ENCODE assay signal across 15 cellular contexts in genomic region chr13:77316430-77316829, GRCh38. TPM values are rescaled to one million over a fixed set of nuclear protein-coding genes. Genes with fewer than 3 reads are reported as not detected.
A peak's percentile ranks its signal among the peaks of the same experiment; 100 is the strongest.
DNase-seq lines count a peak whose midpoint lies in the region; ATAC-seq and FAIRE-seq lines count a peak whose summit lies in the region.
"Had no signal": no experiment of that assay in that cellular context is flagged by ENCODE, and none has a peak within 500 bp of the region (broad histone marks: within the 10 kb centered on the region; RNA-seq: fewer than 3 reads in every experiment).

No MANE protein-coding gene starts in this region.

- H3K27ac ChIP-seq in CD4-positive, alpha-beta memory T cell (ENCODE audit: low read depth, low read length), result no peak overlapping the region
- H3K27ac ChIP-seq in small intestine (ENCODE audit: low read depth in 1 of 2, low read length in 1 of 2), result peak overlapping the region in 1 of 2 donors; percentile 26

- H3K36me3 Mint-ChIP-seq in CD4-positive, alpha-beta memory T cell, result peaks cover 5 to 10% of the 10 kb centered on the region in 2 donors
- H3K36me3 Mint-ChIP-seq in T-helper 17 cell (ENCODE audit: low read depth), result no peaks in the 10 kb centered on the region
- no peaks in the 10 kb centered on the region for H3K36me3 Mint-ChIP-seq in effector memory CD8-positive, alpha-beta T cell (ENCODE audit: insufficient read depth)
- H3K36me3 Mint-ChIP-seq in naive thymus-derived CD8-positive, alpha-beta T cell, result peaks cover 0 to 4% (median 3%) of the 10 kb centered on the region in 3 donors

- FAIRE-seq in small intestine (lab: Jason Lieb, UNC), result no peak

- no peaks in the 10 kb centered on the region for H3K9me3 ChIP-seq in CD4-positive, alpha-beta memory T cell (ENCODE audit: control insufficient read depth in 1 of 2, low read length in 2 of 2)
- no peaks in the 10 kb centered on the region for H3K9me3 ChIP-seq in T-helper 17 cell (ENCODE audit: control insufficient read depth, low read length, poor library complexity, severe bottlenecking)
- no peaks in the 10 kb centered on the region for H3K9me3 ChIP-seq in small intestine (ENCODE audit: control insufficient read depth, low read depth)
- H3K9me3 ChIP-seq: tibial nerve had no signal

- H3K9me3 Mint-ChIP-seq in CD4-positive, alpha-beta memory T cell, result no peaks in the 10 kb centered on the region
- no peaks in the 10 kb centered on the region for H3K9me3 Mint-ChIP-seq in effector memory CD8-positive, alpha-beta T cell
- no peaks in the 10 kb centered on the region for H3K9me3 Mint-ChIP-seq in naive thymus-derived CD8-positive, alpha-beta T cell

- no peaks in the 10 kb centered on the region for H3K36me3 ChIP-seq in CD4-positive, alpha-beta memory T cell (ENCODE audit: insufficient read depth, low read length)
- H3K36me3 ChIP-seq in small intestine (ENCODE audit: control insufficient read depth in 2 of 2, insufficient read depth in 2 of 2, low read length in 2 of 2), result no peaks in the 10 kb centered on the region

- peak overlapping the region in 6 of 7 donors; percentile 35 to 79 (median 49) for H3K27ac Mint-ChIP-seq in CD4-positive, alpha-beta memory T cell
- peak overlapping the region; percentile 84 for H3K27ac Mint-ChIP-seq in T-helper 17 cell
- peak overlapping the region in 1 of 2 donors; percentile 68 for H3K27ac Mint-ChIP-seq in effector memory CD8-positive, alpha-beta T cell
- peak overlapping the region in 9 of 10 donors; percentile 18 to 79 (median 58) for H3K27ac Mint-ChIP-seq in naive thymus-derived CD8-positive, alpha-beta T cell

- no peak for DNase-seq in CD4-positive, alpha-beta memory T cell
- DNase-seq in T-helper 17 cell, result no peak
- DNase-seq in effector memory CD8-positive, alpha-beta T cell, result no peak
- no peak for DNase-seq in naive thymus-derived CD8-positive, alpha-beta T cell
- no peak for DNase-seq in NCI-H128 (lab: John Stamatoyannopoulos, UW; ENCODE audit: unreplicated experiment)
- DNase-seq in small intestine, result no peak
- DNase-seq in nucleus accumbens (lab: John Stamatoyannopoulos, UW), result no peak
- DNase-seq: activated CD4-positive, alpha-beta T cell treated with anti-CD3 and anti-CD28 coated beads, Interleukin-2, amount 50 U/mL, for 48 hours; amygdala; NCI-H2029; NCI-H524; T1000 had no signal

- peak; percentile 41 for ATAC-seq in T-helper 17 cell
- no peak for ATAC-seq in effector memory CD8-positive, alpha-beta T cell (replicated peaks)
- peak in 1 of 2 donors; percentile 41 for ATAC-seq in naive thymus-derived CD8-positive, alpha-beta T cell
- no peak for ATAC-seq in HG03521 (IDR thresholded peaks at IDR 0.05; ENCODE audit: unreplicated experiment)

- H3K27me3 ChIP-seq in CD4-positive, alpha-beta memory T cell (ENCODE audit: insufficient read depth, low read length), result no peaks in the 10 kb centered on the region
- H3K27me3 ChIP-seq in small intestine (ENCODE audit: control insufficient read depth in 2 of 2, insufficient read depth in 2 of 2, low read length in 2 of 2), result no peaks in the 10 kb centered on the region
- H3K27me3 ChIP-seq: tibial nerve had no signal

- CTCF ChIA-PET in CD4-positive, alpha-beta memory T cell (lab: Charles Lee; ENCODE audit: partially characterized antibody), result interaction anchor here (1.0 to 1.5 kb wide), 3 partner anchors 8 to 57 kb away, joined by 3 to 6 read pairs (median 4); no protein-coding TSS in a partner anchor

- H3K4me1 ChIP-seq in CD4-positive, alpha-beta memory T cell (ENCODE audit: insufficient read depth, low read length), result peaks cover 95% of the 10 kb centered on the region
- H3K4me1 ChIP-seq in small intestine (ENCODE audit: control insufficient read depth in 2 of 2, insufficient read depth in 1 of 2, low read depth in 1 of 2, low read length in 1 of 2), result peaks cover 0 to 8% of the 10 kb centered on the region in 2 donors

- POLR2A ChIA-PET in CD4-positive, alpha-beta memory T cell (lab: Charles Lee; ENCODE audit: partially characterized antibody), result interaction anchor here (1.3 kb wide), 1 partner anchor 14 kb away, joined by 4 read pairs; no protein-coding TSS in a partner anchor
- POLR2A ChIA-PET in naive thymus-derived CD8-positive, alpha-beta T cell (lab: Charles Lee), result interaction anchor here (0.9 kb wide), 1 partner anchor 10 kb away, joined by 4 read pairs; no protein-coding TSS in a partner anchor

- peak overlapping the region in 7 of 8 donors; percentile 43 to 69 (median 61) for H3K4me3 Mint-ChIP-seq in CD4-positive, alpha-beta memory T cell
- peak overlapping the region; percentile 39 for H3K4me3 Mint-ChIP-seq in T-helper 17 cell
- H3K4me3 Mint-ChIP-seq in effector memory CD8-positive, alpha-beta T cell, result peak overlapping the region; percentile 55 to 56
- peak overlapping the region in 8 of 10 donors; percentile 6 to 49 (median 32) for H3K4me3 Mint-ChIP-seq in naive thymus-derived CD8-positive, alpha-beta T cell

- intact Hi-C loops in CD4-positive, alpha-beta memory T cell (cut with micrococcal nuclease), result no loop called here

- H3K4me3 ChIP-seq in CD4-positive, alpha-beta memory T cell (ENCODE audit: low read length in 2 of 2), result no peak overlapping the region
- no peak overlapping the region for H3K4me3 ChIP-seq in small intestine (ENCODE audit: low read depth in 1 of 2, low read length in 2 of 2)
- H3K4me3 ChIP-seq: skin epidermis, tibial nerve had no signal

- H3K27me3 Mint-ChIP-seq in CD4-positive, alpha-beta memory T cell, result no peaks in the 10 kb centered on the region
- H3K27me3 Mint-ChIP-seq in T-helper 17 cell, result no peaks in the 10 kb centered on the region
- H3K27me3 Mint-ChIP-seq in effector memory CD8-positive, alpha-beta T cell, result no peaks in the 10 kb centered on the region
- H3K27me3 Mint-ChIP-seq in naive thymus-derived CD8-positive, alpha-beta T cell, result no peaks in the 10 kb centered on the region

- H3K4me1 Mint-ChIP-seq in CD4-positive, alpha-beta memory T cell, result peaks cover 67 to 95% (median 84%) of the 10 kb centered on the region in 4 donors
- peaks cover 72% of the 10 kb centered on the region for H3K4me1 Mint-ChIP-seq in T-helper 17 cell
- peaks cover 58 to 76% of the 10 kb centered on the region in 2 donors for H3K4me1 Mint-ChIP-seq in effector memory CD8-positive, alpha-beta T cell (ENCODE audit: low read depth in 2 of 2)
- peaks cover 36 to 93% (median 86%) of the 10 kb centered on the region in 4 donors for H3K4me1 Mint-ChIP-seq in naive thymus-derived CD8-positive, alpha-beta T cell

- 67 to 88% (median 69%) methylated on average over 4 of the region's 4 CpGs for WGBS in small intestine, 3 donors

RNA-seq across cellular contexts. Expression of gene MYCBP2, which starts 10.5 kb away (rescaled TPM):
- total RNA-seq in CD4-positive, alpha-beta memory T cell, result 100 to 1,000 TPM; 189 to 197 TPM
- polyA plus RNA-seq in CD4-positive, alpha-beta memory T cell, result 10 to 100 TPM; 13.3 to 48.3 TPM
- 100 to 1,000 TPM; 146 to 160 TPM for total RNA-seq in T-helper 17 cell
- total RNA-seq in naive thymus-derived CD8-positive, alpha-beta T cell, result 100 to 1,000 TPM; 167 to 174 TPM
- 10 to 100 TPM; 24.2 to 41.4 (median 40.5) TPM for polyA plus RNA-seq in naive thymus-derived CD8-positive, alpha-beta T cell
- 10 to 100 TPM; 11.2 to 24.6 (median 22.4) TPM for polyA plus RNA-seq in small intestine
